ENCODE assay signal across 1 cellular context in genomic region chr14:99645545-99646505, GRCh38.
TF ChIP-seq lines count a peak whose summit lies in the region.

No MANE protein-coding gene starts in this region.

TF ChIP-seq in HepG2, 621 proteins besides CTCF, POLR2A, EP300 and RAD21:
- TF ChIP-seq RBM39 (IDR thresholded peaks at IDR 0.05; ENCODE audit: low read depth, low read length, poor library complexity, severe bottlenecking) (no peak), ATF7 (IDR thresholded peaks at IDR 0.05) (peak; percentile 90), ATF7 (CRISPR knock-in tag; IDR thresholded peaks at IDR 0.05) (no peak)
